Comparison of ENCODE assay signal across 16 cellular contexts in genomic region chrX:68940601-68941000, GRCh38.
"Had no signal": no experiment of that assay in that cellular context is flagged by ENCODE, and none has a peak within 500 bp of the region (broad histone marks: within the 10 kb centered on the region; RNA-seq: fewer than 3 reads in every experiment).

No MANE protein-coding gene starts in this region.

- H3K4me1 Mint-ChIP-seq: immature natural killer cell had no signal

- H3K27ac Mint-ChIP-seq: activated CD4-positive, alpha-beta memory T cell treated with anti-CD3 and anti-CD28 coated beads for 36 hours; dendritic cell treated with granulocyte-macrophage colony-stimulating factor and Interleukin-4, amounts not matched to agents 40 ng/mL and 50 ng/mL, for 4 days; immature natural killer cell; nephron progenitor cell had no signal

- ATAC-seq: left cardiac atrium, lower lobe of right lung had no signal

- H3K36me3 ChIP-seq: lower lobe of right lung, SJSA1, thyroid gland had no signal

- H3K9me3 Mint-ChIP-seq: activated CD4-positive, alpha-beta memory T cell treated with anti-CD3 and anti-CD28 coated beads for 36 hours; dendritic cell treated with granulocyte-macrophage colony-stimulating factor and Interleukin-4, amounts not matched to agents 40 ng/mL and 50 ng/mL, for 4 days; immature natural killer cell had no signal

- DNase-seq: activated CD4-positive, alpha-beta memory T cell treated with anti-CD3 and anti-CD28 coated beads for 36 hours; activated CD4-positive, alpha-beta T cell treated with anti-CD3 and anti-CD28 coated beads for 1 hour; activated CD8-positive, alpha-beta memory T cell treated with anti-CD3 and anti-CD28 coated beads, Interleukin-2, amount 50 U/mL, for 4 hours; activated naive CD4-positive, alpha-beta T cell; aorta; central memory CD4-positive, alpha-beta T cell; erythroblast; immature natural killer cell; left cardiac atrium; lower lobe of right lung; nephron progenitor cell; T1000; thyroid gland had no signal

- H3K27me3 Mint-ChIP-seq: activated CD4-positive, alpha-beta memory T cell treated with anti-CD3 and anti-CD28 coated beads for 36 hours; dendritic cell treated with granulocyte-macrophage colony-stimulating factor and Interleukin-4, amounts not matched to agents 40 ng/mL and 50 ng/mL, for 4 days had no signal

- H3K4me3 Mint-ChIP-seq: activated CD4-positive, alpha-beta memory T cell treated with anti-CD3 and anti-CD28 coated beads for 36 hours; dendritic cell treated with granulocyte-macrophage colony-stimulating factor and Interleukin-4, amounts not matched to agents 40 ng/mL and 50 ng/mL, for 4 days; immature natural killer cell; nephron progenitor cell had no signal

- H3K4me3 ChIP-seq: lower lobe of right lung, SJSA1, skin epidermis, thyroid gland had no signal

- H3K36me3 Mint-ChIP-seq: activated CD4-positive, alpha-beta memory T cell treated with anti-CD3 and anti-CD28 coated beads for 36 hours; immature natural killer cell had no signal

- H3K4me1 ChIP-seq: lower lobe of right lung, SJSA1, thyroid gland had no signal

- H3K27ac ChIP-seq: lower lobe of right lung, SJSA1, skin epidermis, thyroid gland had no signal

- H3K9me3 ChIP-seq: lower lobe of right lung, SJSA1, thyroid gland had no signal

- H3K27me3 ChIP-seq: SJSA1, thyroid gland had no signal
